In genomic region chr6:29977425-29977727, GRCh38 we compare ENCODE assay signal across 8 cellular contexts. TPM values are rescaled to one million over a fixed set of nuclear protein-coding genes. Genes with fewer than 3 reads are reported as not detected.
DNase-seq lines count a peak whose midpoint lies in the region; ATAC-seq lines count a peak whose summit lies in the region.

No MANE protein-coding gene starts in this region.

- peaks cover 52% of the 10 kb centered on the region for H3K27me3 Mint-ChIP-seq in activated naive CD8-positive, alpha-beta T cell treated with anti-CD3 and anti-CD28 coated beads for 36 hours

- H3K4me3 ChIP-seq in HUES48 (ENCODE audit: low read depth, low read length) (peak overlapping the region; percentile 75), iPS-18a (ENCODE audit: low read length) (peak overlapping the region; percentile 61), skeletal muscle tissue (ENCODE audit: low read length in 3 of 3) (peak overlapping the region; percentile 74 to 85 (median 77))

- H3K27ac ChIP-seq in HUES48 (ENCODE audit: low read depth, low read length) (no peak overlapping the region), iPS-18a (ENCODE audit: low read length) (no peak overlapping the region), skeletal muscle tissue (ENCODE audit: low read depth, low read length) (peak overlapping the region; percentile 99)

- peaks cover 2% of the 10 kb centered on the region for H3K36me3 Mint-ChIP-seq in activated naive CD8-positive, alpha-beta T cell treated with anti-CD3 and anti-CD28 coated beads for 36 hours

- peaks cover 28% of the 10 kb centered on the region for H3K4me1 Mint-ChIP-seq in activated naive CD8-positive, alpha-beta T cell treated with anti-CD3 and anti-CD28 coated beads for 36 hours

- no peaks in the 10 kb centered on the region for H3K36me3 ChIP-seq in HUES48 (ENCODE audit: control insufficient read depth, insufficient read depth, low read length)
- no peaks in the 10 kb centered on the region for H3K36me3 ChIP-seq in iPS-18a (ENCODE audit: control insufficient read depth, low read depth, low read length)
- H3K36me3 ChIP-seq in skeletal muscle tissue (ENCODE audit: control insufficient read depth in 3 of 3, insufficient read depth in 3 of 3, low read length in 3 of 3), result no peaks in the 10 kb centered on the region

- H3K27ac Mint-ChIP-seq in activated naive CD8-positive, alpha-beta T cell treated with anti-CD3 and anti-CD28 coated beads for 36 hours, result no peak overlapping the region

- H3K4me3 Mint-ChIP-seq in activated naive CD8-positive, alpha-beta T cell treated with anti-CD3 and anti-CD28 coated beads for 36 hours, result peak overlapping the region; percentile 83

- no peak overlapping the region for H3K9ac ChIP-seq in HUES48 (ENCODE audit: low read depth, low read length)
- no peak overlapping the region for H3K9ac ChIP-seq in iPS-18a (ENCODE audit: low read length)
- peak overlapping the region; percentile 89 to 94 (median 91) for H3K9ac ChIP-seq in skeletal muscle tissue (ENCODE audit: low read depth in 1 of 3, low read length in 3 of 3)

- H3K27me3 ChIP-seq in HUES48 (ENCODE audit: control insufficient read depth, insufficient read depth, low read length), result peaks cover 70% of the 10 kb centered on the region
- peaks cover 62% of the 10 kb centered on the region for H3K27me3 ChIP-seq in iPS-18a (ENCODE audit: control insufficient read depth, insufficient read depth, low read length)
- H3K27me3 ChIP-seq in skeletal muscle tissue (ENCODE audit: control insufficient read depth in 3 of 3, insufficient read depth in 3 of 3, low read length in 3 of 3), result peaks cover 0 to 2% (median 0%) of the 10 kb centered on the region in 3 donors

- ATAC-seq in HG02623 (IDR thresholded peaks at IDR 0.05; ENCODE audit: unreplicated experiment) (no peak), HG03175 (IDR thresholded peaks at IDR 0.05; ENCODE audit: unreplicated experiment) (no peak)

- peaks cover 20% of the 10 kb centered on the region for H3K4me1 ChIP-seq in HUES48 (ENCODE audit: control insufficient read depth, insufficient read depth, low read length)
- no peaks in the 10 kb centered on the region for H3K4me1 ChIP-seq in iPS-18a (ENCODE audit: control insufficient read depth, low read depth, low read length)
- H3K4me1 ChIP-seq in skeletal muscle tissue (ENCODE audit: control insufficient read depth in 3 of 3, insufficient read depth in 3 of 3, low read length in 3 of 3), result peaks cover 18 to 27% (median 27%) of the 10 kb centered on the region in 3 donors

- no peaks in the 10 kb centered on the region for H3K9me3 Mint-ChIP-seq in activated naive CD8-positive, alpha-beta T cell treated with anti-CD3 and anti-CD28 coated beads for 36 hours

- DNase-seq in activated naive CD8-positive, alpha-beta T cell treated with anti-CD3 and anti-CD28 coated beads for 36 hours, result no peak
- no peak for DNase-seq in SHP77 (lab: John Stamatoyannopoulos, UW)
- no peak for DNase-seq in DMS53 (lab: John Stamatoyannopoulos, UW)

- H3K9me3 ChIP-seq in HUES48 (ENCODE audit: control insufficient read depth, insufficient read depth, low read length) (no peaks in the 10 kb centered on the region), iPS-18a (ENCODE audit: control insufficient read depth, low read depth, low read length) (no peaks in the 10 kb centered on the region), skeletal muscle tissue (ENCODE audit: control insufficient read depth in 3 of 3, low read length in 3 of 3) (no peaks in the 10 kb centered on the region)

RNA-seq across cellular contexts. Expression of gene HLA-A, which starts 35.0 kb away (rescaled TPM):
- total RNA-seq in activated naive CD8-positive, alpha-beta T cell treated with anti-CD3 and anti-CD28 coated beads for 36 hours, result 1,000 to 10,000 TPM; 1,111 to 1,119 TPM
- 113 TPM for total RNA-seq in skeletal muscle tissue

Comparison
In these comparisons a context has a peak if more than half of its experiments do, and no peak if none do; other contexts are left out.
1. H3K9ac ChIP-seq: peak in skeletal muscle tissue (3 of 3); none in HUES48 (single experiment) and iPS-18a (single experiment).
2. Peak in every context shown above with its lines, with median percentiles within 50 percentile points of each other: H3K4me3 ChIP-seq.